ENCODE assay signal across 30 cellular contexts in the genomic region with DNA sequence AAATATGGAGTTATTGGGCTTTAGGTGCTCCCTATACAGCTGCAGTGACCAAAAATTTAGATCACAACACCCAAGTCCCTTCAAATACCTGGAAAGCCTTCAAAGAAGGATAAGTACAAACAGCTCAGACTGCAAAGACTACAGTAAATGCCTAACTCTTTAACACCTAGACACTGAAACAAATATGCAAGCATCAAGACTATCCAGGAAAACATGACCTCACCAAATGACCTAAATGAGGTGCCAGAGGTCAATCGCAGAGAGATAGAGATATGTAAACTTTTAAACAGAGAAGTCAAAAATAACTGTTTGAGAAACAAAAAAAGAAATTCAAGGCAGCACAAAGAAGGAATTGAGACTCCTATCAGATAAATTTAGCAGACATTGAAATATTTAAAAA.
"Had no signal": no experiment of that assay in that cellular context is flagged by ENCODE, and none has a peak within 500 bp of the region (broad histone marks: within the 10 kb centered on the region; RNA-seq: fewer than 3 reads in every experiment).

No MANE protein-coding gene starts in this region.

- H3K27ac ChIP-seq: neutrophil, pancreas, psoas muscle, skin epidermis, spleen, suprapubic skin, testis, tibial artery, transverse colon, upper lobe of right lung, uterus had no signal

- ATAC-seq: naive thymus-derived CD8-positive, alpha-beta T cell; natural killer cell treated with Interleukin-12 subunit alpha and Interleukin-12 subunit beta and Interleukin-15 and Interleukin-18, amount 100 ng/mL, for 72 hours; pancreas; psoas muscle; right cardiac atrium; sciatic nerve; stimulated activated memory B cell treated with anti-CD40 and anti-IgM and Interleukin-4, amounts not matched to agents 10 μg/mL and 1 μg/mL and 100 μg/mL, for 72 hours; stimulated activated naive CD8-positive, alpha-beta T cell treated with anti-CD3 and anti-CD28 coated beads, Interleukin-15, amount 100 ng/mL, for 72 hours; stimulated activated naive CD8-positive, alpha-beta T cell treated with anti-CD3 and anti-CD28 coated beads, Interleukin-15, Interleukin-2, amounts not matched to agents 100 U/mL and 50 U/mL, for 24 hours; upper lobe of right lung had no signal

- H3K4me2 ChIP-seq: smooth muscle cell had no signal

- H3K27me3 Mint-ChIP-seq: naive thymus-derived CD8-positive, alpha-beta T cell; natural killer cell treated with Interleukin-12 subunit alpha and Interleukin-12 subunit beta and Interleukin-15 and Interleukin-18, amount 100 ng/mL, for 72 hours; stimulated activated memory B cell treated with anti-CD40 and anti-IgM and Interleukin-4, amounts not matched to agents 10 μg/mL and 1 μg/mL and 100 μg/mL, for 72 hours; stimulated activated naive CD8-positive, alpha-beta T cell treated with anti-CD3 and anti-CD28 coated beads, Interleukin-15, amount 100 ng/mL, for 72 hours; type B pancreatic cell had no signal

- H3K4me3 Mint-ChIP-seq: naive thymus-derived CD8-positive, alpha-beta T cell; natural killer cell treated with Interleukin-12 subunit alpha and Interleukin-12 subunit beta and Interleukin-15 and Interleukin-18, amount 100 ng/mL, for 72 hours; nephron progenitor cell; neural crest cell; stimulated activated memory B cell treated with anti-CD40 and anti-IgM and Interleukin-4, amounts not matched to agents 10 μg/mL and 1 μg/mL and 100 μg/mL, for 72 hours; stimulated activated naive CD8-positive, alpha-beta T cell treated with anti-CD3 and anti-CD28 coated beads, Interleukin-15, amount 100 ng/mL, for 72 hours; type B pancreatic cell had no signal

- DNase-seq: naive thymus-derived CD8-positive, alpha-beta T cell; nephron progenitor cell; nucleus accumbens; pancreas; psoas muscle; right cardiac atrium; spleen; stimulated activated CD4-positive, alpha-beta T cell treated with anti-CD3 and anti-CD28 coated beads, Interleukin-12 subunit alpha, Interleukin-12 subunit beta, amount 100 ng/mL, for 4 hours; stimulated activated CD4-positive, alpha-beta T cell treated with anti-CD3 and anti-CD28 coated beads, Interleukin-1b, Interleukin-23, amount 100 ng/mL, for 48 hours; stimulated activated CD4-positive, alpha-beta T cell treated with anti-CD3 and anti-CD28 coated beads, Interleukin-4, amount 100 ng/mL, for 1 hour; stimulated activated CD4-positive, alpha-beta T cell treated with anti-CD3 and anti-CD28 coated beads, Interleukin-4, amount 100 ng/mL, for 4 hours; stimulated activated CD8-positive, alpha-beta memory T cell treated with anti-CD3 and anti-CD28 coated beads, Interleukin-4, amount 100 ng/mL, for 48 hours; stimulated activated naive CD4-positive, alpha-beta T cell; stimulated activated naive CD8-positive, alpha-beta T cell treated with anti-CD3 and anti-CD28 coated beads, Interleukin-15, amount 100 ng/mL, for 72 hours; stimulated activated naive CD8-positive, alpha-beta T cell treated with anti-CD3 and anti-CD28 coated beads, Interleukin-15, Interleukin-2, amounts not matched to agents 100 U/mL and 50 U/mL, for 24 hours; substantia nigra; testis; tibial artery; transverse colon; upper lobe of right lung; uterus had no signal

- H3K4me3 ChIP-seq: pancreas, psoas muscle, skin epidermis, smooth muscle cell, spleen, suprapubic skin, testis, tibial artery, transverse colon, upper lobe of right lung, uterus had no signal

- H3K27ac Mint-ChIP-seq: naive thymus-derived CD8-positive, alpha-beta T cell; natural killer cell treated with Interleukin-12 subunit alpha and Interleukin-12 subunit beta and Interleukin-15 and Interleukin-18, amount 100 ng/mL, for 72 hours; nephron progenitor cell; stimulated activated memory B cell treated with anti-CD40 and anti-IgM and Interleukin-4, amounts not matched to agents 10 μg/mL and 1 μg/mL and 100 μg/mL, for 72 hours; stimulated activated naive CD8-positive, alpha-beta T cell treated with anti-CD3 and anti-CD28 coated beads, Interleukin-15, amount 100 ng/mL, for 72 hours; type B pancreatic cell had no signal

- H3K27me3 ChIP-seq: neutrophil, pancreas, spleen, suprapubic skin, testis, tibial artery, transverse colon, upper lobe of right lung, uterus had no signal

- H3K4me1 ChIP-seq: pancreas, psoas muscle, spleen, suprapubic skin, testis, tibial artery, transverse colon, upper lobe of right lung, uterus had no signal

- H3K9me3 Mint-ChIP-seq: stimulated activated memory B cell treated with anti-CD40 and anti-IgM and Interleukin-4, amounts not matched to agents 10 μg/mL and 1 μg/mL and 100 μg/mL, for 72 hours; type B pancreatic cell had no signal

- H3K36me3 Mint-ChIP-seq: naive thymus-derived CD8-positive, alpha-beta T cell; natural killer cell treated with Interleukin-12 subunit alpha and Interleukin-12 subunit beta and Interleukin-15 and Interleukin-18, amount 100 ng/mL, for 72 hours; stimulated activated memory B cell treated with anti-CD40 and anti-IgM and Interleukin-4, amounts not matched to agents 10 μg/mL and 1 μg/mL and 100 μg/mL, for 72 hours; type B pancreatic cell had no signal

- H3K36me3 ChIP-seq: neutrophil, pancreas, spleen, suprapubic skin, tibial artery, transverse colon, upper lobe of right lung, uterus had no signal

- H3K9me3 ChIP-seq: neutrophil, pancreas, psoas muscle, testis, tibial artery, transverse colon, upper lobe of right lung, uterus had no signal

- H3K4me1 Mint-ChIP-seq: nephron progenitor cell; stimulated activated memory B cell treated with anti-CD40 and anti-IgM and Interleukin-4, amounts not matched to agents 10 μg/mL and 1 μg/mL and 100 μg/mL, for 72 hours; stimulated activated naive CD8-positive, alpha-beta T cell treated with anti-CD3 and anti-CD28 coated beads, Interleukin-15, amount 100 ng/mL, for 72 hours had no signal
